Comparison of ENCODE assay signal across 1 cellular context in the genomic region with DNA sequence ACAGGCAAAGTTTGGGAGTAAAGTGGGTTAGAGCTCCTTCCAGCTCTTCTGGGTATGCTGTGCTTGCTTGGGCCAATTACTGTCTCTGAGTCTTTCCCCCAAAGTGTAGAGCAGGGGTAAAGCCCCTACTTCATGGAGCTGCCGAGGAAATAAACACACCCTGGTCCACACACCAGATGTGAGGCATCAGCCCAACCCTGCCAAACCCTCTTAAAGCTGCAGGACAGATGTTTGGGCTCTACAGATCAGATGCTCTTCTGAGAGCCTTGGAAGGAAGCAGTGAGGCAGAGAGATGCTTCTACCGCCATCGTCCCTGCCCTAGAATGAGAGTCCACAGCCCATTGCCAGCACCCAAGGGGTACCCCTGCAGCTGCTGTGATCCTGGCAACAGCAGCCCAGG.
TF ChIP-seq lines count a peak whose summit lies in the region.

No MANE protein-coding gene starts in this region.

TF ChIP-seq in H1, 55 proteins besides CTCF, POLR2A, EP300 and RAD21:
- TF ChIP-seq KDM5A (IDR thresholded peaks at IDR 0.05; ENCODE audit: low read length) (no peak), SAP30 (IDR thresholded peaks at IDR 0.05; ENCODE audit: insufficient read depth, insufficient replicate concordance, low read length) (no peak), TEAD4 (IDR thresholded peaks at IDR 0.05; ENCODE audit: low read depth, low read length) (no peak), CBX5 (IDR thresholded peaks at IDR 0.05; ENCODE audit: low read depth, low read length) (no peak), RNF2 (IDR thresholded peaks at IDR 0.05; ENCODE audit: borderline replicate concordance, low read depth, low read length, missing control alignments, poor library complexity, severe bottlenecking) (no peak), POLR2AphosphoS5 (IDR thresholded peaks at IDR 0.05; ENCODE audit: low read depth, low read length) (no peak), HDAC2 (IDR thresholded peaks at IDR 0.05; ENCODE audit: borderline replicate concordance in 1 of 2, low read depth in 2 of 2, low read length in 2 of 2) (no peak), SIN3A (conservative IDR thresholded peaks at IDR 0.05 in 1 of 2, IDR thresholded peaks at IDR 0.05 in 1 of 2; ENCODE audit: low read depth in 1 of 2, low read length in 2 of 2) (no peak), EZH2 (IDR thresholded peaks at IDR 0.05; ENCODE audit: low read depth, low read length, severe bottlenecking) (no peak)
- TF ChIP-seq, protein P1, sequence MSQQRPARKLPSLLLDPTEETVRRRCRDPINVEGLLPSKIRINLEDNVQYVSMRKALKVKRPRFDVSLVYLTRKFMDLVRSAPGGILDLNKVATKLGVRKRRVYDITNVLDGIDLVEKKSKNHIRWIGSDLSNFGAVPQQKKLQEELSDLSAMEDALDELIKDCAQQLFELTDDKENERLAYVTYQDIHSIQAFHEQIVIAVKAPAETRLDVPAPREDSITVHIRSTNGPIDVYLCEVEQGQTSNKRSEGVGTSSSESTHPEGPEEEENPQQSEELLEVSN (IDR thresholded peaks at IDR 0.05): no peak
- TF ChIP-seq, protein P2, sequence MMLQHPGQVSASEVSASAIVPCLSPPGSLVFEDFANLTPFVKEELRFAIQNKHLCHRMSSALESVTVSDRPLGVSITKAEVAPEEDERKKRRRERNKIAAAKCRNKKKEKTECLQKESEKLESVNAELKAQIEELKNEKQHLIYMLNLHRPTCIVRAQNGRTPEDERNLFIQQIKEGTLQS (IDR thresholded peaks at IDR 0.05; ENCODE audit: insufficient read depth, low read depth, low read length): no peak
TF ChIP-seq in H1: peak in this region for 0.
